9 cellular contexts compared by ENCODE assay signal in genomic region chr12:8644345-8645248, GRCh38. TPM values are rescaled to one million over a fixed set of nuclear protein-coding genes. Genes with fewer than 3 reads are reported as not detected.
DNase-seq lines count a peak whose midpoint lies in the region; ATAC-seq, FAIRE-seq and TF ChIP-seq lines count a peak whose summit lies in the region.
"Had no signal": no experiment of that assay in that cellular context is flagged by ENCODE, and none has a peak within 500 bp of the region (broad histone marks: within the 10 kb centered on the region; RNA-seq: fewer than 3 reads in every experiment).

No MANE protein-coding gene starts in this region.

- H3K4me3 ChIP-seq in Peyer's patch, result no peak overlapping the region
- no peak overlapping the region for H3K4me3 ChIP-seq in colonic mucosa
- no peak overlapping the region for H3K4me3 ChIP-seq in kidney (ENCODE audit: low read length in 2 of 2)
- H3K4me3 ChIP-seq in tibial nerve, result no peak overlapping the region

- no peak for TF ChIP-seq CTCF in Peyer's patch (IDR thresholded peaks at IDR 0.05)
- no peak for TF ChIP-seq CTCF in colonic mucosa (IDR thresholded peaks at IDR 0.05)
- no peak for TF ChIP-seq CTCF in kidney (IDR thresholded peaks at IDR 0.05; ENCODE audit: borderline replicate concordance, extremely low read depth, insufficient read depth)
- TF ChIP-seq CTCF in tibial nerve (IDR thresholded peaks at IDR 0.05), result no peak

- intact Hi-C loops in colonic mucosa (cut with DNase I), result no loop called here
- intact Hi-C loops in kidney (cut with DNase I), result no loop called here

- TF ChIP-seq POLR2A in Peyer's patch (IDR thresholded peaks at IDR 0.05) (no peak), tibial nerve (IDR thresholded peaks at IDR 0.05) (no peak)

- H3K4me1 ChIP-seq in Peyer's patch (peaks cover 0 to 13% (median 2%) of the 10 kb centered on the region in 4 donors), colonic mucosa (no peaks in the 10 kb centered on the region), kidney (ENCODE audit: control insufficient read depth in 1 of 2, insufficient read depth in 1 of 2, low read depth in 1 of 2, low read length in 2 of 2) (no peaks in the 10 kb centered on the region), tibial nerve (no peaks in the 10 kb centered on the region)

- DNase-seq in Peyer's patch (peak in 2 of 3 donors; percentile 64 to 80), colonic mucosa (no peak), kidney (no peak), hepatic stellate cell (ENCODE audit: low spot score) (no peak), tibial nerve (ENCODE audit: low spot score in 2 of 2) (no peak), pons (ENCODE audit: low spot score) (no peak)
- DNase-seq: IMR-90 had no signal

- no peak overlapping the region for H3K9ac ChIP-seq in colonic mucosa (ENCODE audit: low read depth in 2 of 2, low read length in 2 of 2)
- H3K9ac ChIP-seq in kidney (ENCODE audit: low read length in 2 of 2), result no peak overlapping the region

- TF ChIP-seq EP300 in tibial nerve (IDR thresholded peaks at IDR 0.05), result no peak

- H3K27ac ChIP-seq in Peyer's patch, result peak overlapping the region in 3 of 4 donors; percentile 37 to 66 (median 50)
- peak overlapping the region; percentile 11 for H3K27ac ChIP-seq in colonic mucosa
- no peak overlapping the region for H3K27ac ChIP-seq in kidney (ENCODE audit: low read depth in 2 of 2, low read length in 2 of 2)
- H3K27ac ChIP-seq in tibial nerve, result peak overlapping the region in 2 of 4 donors; percentile 46 to 52

- WGBS in tibial nerve, 2 donors, result 58 to 64% methylated on average over 5 of the region's 5 CpGs

- H3K36me3 ChIP-seq in Peyer's patch (no peaks in the 10 kb centered on the region), colonic mucosa (no peaks in the 10 kb centered on the region), kidney (ENCODE audit: control insufficient read depth in 1 of 2, insufficient read depth in 2 of 2, low read length in 2 of 2) (no peaks in the 10 kb centered on the region), tibial nerve (peaks cover 0 to under 1% (median 0%) of the 10 kb centered on the region in 3 donors)

- H3K9me3 ChIP-seq in Peyer's patch (no peaks in the 10 kb centered on the region), colonic mucosa (no peaks in the 10 kb centered on the region), kidney (ENCODE audit: control insufficient read depth in 1 of 2, low read length in 2 of 2) (no peaks in the 10 kb centered on the region), tibial nerve (no peaks in the 10 kb centered on the region)

- ATAC-seq in GM18867 (IDR thresholded peaks at IDR 0.05; ENCODE audit: unreplicated experiment) (peak; percentile 54), HG02759 (IDR thresholded peaks at IDR 0.05; ENCODE audit: unreplicated experiment) (peak; percentile 69)

- no peak for FAIRE-seq in kidney (lab: Jason Lieb, UNC)

- H3K27me3 ChIP-seq in Peyer's patch, result no peaks in the 10 kb centered on the region
- H3K27me3 ChIP-seq in colonic mucosa, result no peaks in the 10 kb centered on the region
- no peaks in the 10 kb centered on the region for H3K27me3 ChIP-seq in tibial nerve

RNA-seq across cellular contexts. Expression of gene MFAP5, which starts 18.0 kb away (rescaled TPM):
- 10 to 100 TPM; 17.3 to 67.4 (median 32.4) TPM for total RNA-seq in Peyer's patch
- total RNA-seq in colonic mucosa, result 10 to 100 TPM in 1 of 2 donors, 1 to 10 TPM in 1; 4.6 to 12.1 TPM
- total RNA-seq in kidney, result 0.38 TPM
- polyA plus RNA-seq in kidney (ENCODE audit: insufficient read depth, low read depth, low replicate concordance), result 0.52 TPM
- total RNA-seq in tibial nerve, result 100 to 1,000 TPM; 153 to 895 (median 613) TPM

RNA-seq across cellular contexts. Expression of gene AICDA, which starts 31.9 kb away (rescaled TPM):
- total RNA-seq in Peyer's patch (1 to 10 TPM in 3 of 4 donors, not detected in 1; 1.8 to 5.4 (median 1.9) TPM), colonic mucosa (not detected), kidney (not detected), tibial nerve (1 to 10 TPM in 1 of 4 donors, under 1 TPM in 2, not detected in 1; 0.39 to 2.6 (median 0.84) TPM)
- polyA plus RNA-seq in kidney (ENCODE audit: insufficient read depth, low read depth, low replicate concordance), result not detected
- total RNA-seq: IMR-90 had no signal
- polyA plus RNA-seq: IMR-90 had no signal

RNA-seq across cellular contexts. Expression of gene RIMKLB, which starts 53.2 kb away (rescaled TPM):
- total RNA-seq in Peyer's patch (10 to 100 TPM; 27.0 to 89.1 (median 37.0) TPM), colonic mucosa (1 to 10 TPM; 4.3 to 6.0 TPM), kidney (45.5 TPM), tibial nerve (10 to 100 TPM; 53.4 to 76.6 (median 68.9) TPM)
- polyA plus RNA-seq in kidney (ENCODE audit: insufficient read depth, low read depth, low replicate concordance), result 38.0 TPM

Comparison
In these comparisons a context has a peak if more than half of its experiments do, and no peak if none do; other contexts are left out.
1. DNase-seq: peak in Peyer's patch (2 of 3); none in colonic mucosa (single experiment), kidney (single experiment), hepatic stellate cell (single experiment), tibial nerve (0 of 2) and pons (single experiment).
2. H3K27ac ChIP-seq: peak in Peyer's patch (3 of 4) and colonic mucosa (single experiment); none in kidney (0 of 2).